In the genomic region with DNA sequence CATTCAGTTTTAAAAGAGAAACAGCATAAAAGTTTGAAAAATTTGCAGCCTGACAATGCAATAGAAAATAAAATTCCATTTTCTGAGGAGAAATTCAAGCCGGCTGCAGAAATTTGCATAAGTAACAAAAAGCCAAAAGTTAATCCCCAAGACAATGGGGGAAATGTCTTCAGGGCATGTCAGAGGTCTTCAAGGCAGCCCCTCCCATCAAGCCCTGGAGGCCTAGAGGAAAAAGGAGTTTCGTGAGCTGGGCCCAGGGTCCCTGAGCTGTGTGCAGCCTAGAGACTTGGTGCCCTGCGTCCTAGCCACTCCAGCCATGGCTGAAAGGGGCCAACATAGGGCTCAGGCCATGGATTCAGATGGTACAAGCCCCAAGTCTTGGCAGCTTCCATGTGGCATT, we compare ENCODE assay signal across 18 cellular contexts.
"Had no signal": no experiment of that assay in that cellular context is flagged by ENCODE, and none has a peak within 500 bp of the region (broad histone marks: within the 10 kb centered on the region; RNA-seq: fewer than 3 reads in every experiment).

No MANE protein-coding gene starts in this region.

- H3K4me1 ChIP-seq: esophagus muscularis mucosa, foreskin keratinocyte had no signal

- H3K27me3 ChIP-seq: dorsolateral prefrontal cortex, esophagus muscularis mucosa, foreskin keratinocyte, gastroesophageal sphincter, heart right ventricle, left lung had no signal

- H3K27ac ChIP-seq: coronary artery, dorsolateral prefrontal cortex, esophagus muscularis mucosa, foreskin keratinocyte, gastroesophageal sphincter, heart right ventricle, left lung, lower lobe of right lung had no signal

- DNase-seq: dermis blood vessel endothelial cell; dorsolateral prefrontal cortex; effector CD4-positive, alpha-beta T cell; effector memory CD4-positive, alpha-beta T cell; foreskin keratinocyte; head of caudate nucleus; heart right ventricle; hippocampal formation; left cardiac atrium; left lung; left ventricle myocardium superior; lower lobe of right lung; mesenchymal stem cell; midbrain; naive thymus-derived CD4-positive, alpha-beta T cell had no signal

- ATAC-seq: foreskin keratinocyte; gastroesophageal sphincter; left cardiac atrium; left lung; left ventricle myocardium superior; lower lobe of right lung; naive thymus-derived CD4-positive, alpha-beta T cell had no signal

- H3K4me3 ChIP-seq: coronary artery, dorsolateral prefrontal cortex, esophagus muscularis mucosa, gastroesophageal sphincter, heart right ventricle, left lung, lower lobe of right lung had no signal

- H3K9me3 ChIP-seq: esophagus muscularis mucosa, gastroesophageal sphincter, heart right ventricle, left lung, lower lobe of right lung had no signal
